2 cellular contexts compared by ENCODE assay signal in the genomic region with DNA sequence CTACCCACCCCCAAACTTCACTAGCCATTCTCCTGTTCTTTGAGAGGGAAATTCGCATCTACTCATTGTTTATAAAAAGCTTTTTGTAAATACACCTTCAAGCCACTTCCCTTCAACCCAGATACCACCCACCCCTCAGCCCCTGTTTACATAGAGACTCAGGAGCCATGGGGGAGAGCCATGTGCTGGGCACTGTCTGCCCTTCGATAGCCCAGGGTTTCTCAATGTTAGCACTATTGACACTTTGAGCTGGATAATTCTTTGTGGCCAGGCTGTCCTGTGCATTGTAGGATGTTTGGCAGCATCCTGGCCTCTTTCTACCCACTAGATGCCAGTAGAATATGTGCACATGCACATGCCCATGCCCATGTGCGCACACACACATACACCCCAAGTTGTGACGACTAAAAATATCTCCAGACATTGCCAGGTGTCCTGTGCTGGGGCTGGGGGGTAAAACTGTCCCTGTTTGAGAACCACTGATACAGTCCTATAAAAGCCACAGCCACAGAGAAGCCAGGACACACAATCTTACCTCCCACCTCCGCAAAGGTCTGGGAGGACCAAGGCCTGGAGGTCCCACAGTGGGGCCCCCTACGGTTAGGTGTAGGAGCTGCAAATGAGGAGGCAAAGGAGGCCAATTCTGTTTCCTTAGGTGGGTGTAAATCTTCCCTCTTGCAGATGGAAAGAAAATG.
TF ChIP-seq lines count a peak whose summit lies in the region.

No MANE protein-coding gene starts in this region.

TF ChIP-seq in H1, 55 proteins besides CTCF, POLR2A, EP300 and RAD21:
- TF ChIP-seq, protein P1, sequence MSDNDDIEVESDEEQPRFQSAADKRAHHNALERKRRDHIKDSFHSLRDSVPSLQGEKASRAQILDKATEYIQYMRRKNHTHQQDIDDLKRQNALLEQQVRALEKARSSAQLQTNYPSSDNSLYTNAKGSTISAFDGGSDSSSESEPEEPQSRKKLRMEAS (IDR thresholded peaks at IDR 0.05) = peak; percentile 43
- no peak for TF ChIP-seq HDAC6 (IDR thresholded peaks at IDR 0.05; ENCODE audit: low read depth, low read length)

TF ChIP-seq in GM12891, 5 proteins besides CTCF, POLR2A, EP300 and RAD21:
- TF ChIP-seq POU2F2 (IDR thresholded peaks at IDR 0.05; ENCODE audit: low read depth, low read length) (no peak), POLR2AphosphoS5 (IDR thresholded peaks at IDR 0.05; ENCODE audit: low read depth, low read length) (no peak), PAX5 (IDR thresholded peaks at IDR 0.05; ENCODE audit: insufficient read depth, low read length, severe bottlenecking) (no peak), TAF1 (IDR thresholded peaks at IDR 0.05; ENCODE audit: low read depth, low read length) (no peak), SPI1 (IDR thresholded peaks at IDR 0.05; ENCODE audit: low read depth, low read length) (no peak)
